8 cellular contexts compared by ENCODE assay signal in genomic region chr1:223133301-223133823, GRCh38. TPM values are rescaled to one million over a fixed set of nuclear protein-coding genes. Genes with fewer than 3 reads are reported as not detected.
DNase-seq lines count a peak whose midpoint lies in the region; ATAC-seq and TF ChIP-seq lines count a peak whose summit lies in the region.

No MANE protein-coding gene starts in this region.

- H3K27ac ChIP-seq in HL-60 (replicated peaks) (no peak overlapping the region), rectal smooth muscle tissue (ENCODE audit: low read depth, low read length) (no peak overlapping the region)

- H3K36me3 ChIP-seq in endocrine pancreas (ENCODE audit: control insufficient read depth, insufficient read depth, low read length) = no peaks in the 10 kb centered on the region
- no peaks in the 10 kb centered on the region for H3K36me3 ChIP-seq in rectal smooth muscle tissue (ENCODE audit: control insufficient read depth, insufficient read depth, low read length)

- H3K9me3 ChIP-seq in endocrine pancreas (ENCODE audit: control insufficient read depth, low read length) = no peaks in the 10 kb centered on the region

- DNase-seq in HL-60 (ENCODE audit: low read depth in 1 of 2, low spot score in 1 of 2) (no peak), NCI-H1930 (lab: John Stamatoyannopoulos, UW) (no peak), mucosa of gallbladder (ENCODE audit: low spot score) (no peak)

- H3K9ac ChIP-seq in endocrine pancreas (ENCODE audit: control insufficient read depth, insufficient read depth, low read length) (peak overlapping the region; percentile 39), rectal smooth muscle tissue (ENCODE audit: low read length) (no peak overlapping the region)

- no peak overlapping the region for H3K4me3 ChIP-seq in HL-60 (replicated peaks; ENCODE audit: insufficient read depth, low read length)
- H3K4me3 ChIP-seq in endocrine pancreas (ENCODE audit: control insufficient read depth, insufficient read depth, low read length) = peak overlapping the region; percentile 33
- H3K4me3 ChIP-seq in rectal smooth muscle tissue (ENCODE audit: low read length) = peak overlapping the region; percentile 40

- peaks cover 4% of the 10 kb centered on the region for H3K27me3 ChIP-seq in HL-60 (ENCODE audit: insufficient read depth, poor library complexity, severe bottlenecking)
- H3K27me3 ChIP-seq in endocrine pancreas (ENCODE audit: control insufficient read depth, insufficient read depth, low read length) = no peaks in the 10 kb centered on the region
- no peaks in the 10 kb centered on the region for H3K27me3 ChIP-seq in rectal smooth muscle tissue (ENCODE audit: control insufficient read depth, insufficient read depth, low read length)

- TF ChIP-seq CTCF in HL-60 (IDR thresholded peaks at IDR 0.05; ENCODE audit: insufficient read depth, low read length) = peak; percentile 59

- ATAC-seq in GM18517 (IDR thresholded peaks at IDR 0.05; ENCODE audit: unreplicated experiment) = peak; percentile 12
- no peak for ATAC-seq in HG03039 (IDR thresholded peaks at IDR 0.05; ENCODE audit: unreplicated experiment)
- no peak for ATAC-seq in GM21723 (IDR thresholded peaks at IDR 0.05; ENCODE audit: unreplicated experiment)

- no peaks in the 10 kb centered on the region for H3K4me1 ChIP-seq in endocrine pancreas (ENCODE audit: control insufficient read depth, insufficient read depth, low read length)
- peaks cover 9% of the 10 kb centered on the region for H3K4me1 ChIP-seq in rectal smooth muscle tissue (ENCODE audit: control insufficient read depth, insufficient read depth, low read length)

RNA-seq across cellular contexts. Expression of gene TLR5, which starts 9.7 kb away (rescaled TPM):
- 15.5 TPM for total RNA-seq in mucosa of gallbladder
